15 cellular contexts compared by ENCODE assay signal in genomic region chr10:88038268-88038667, GRCh38.
DNase-seq lines count a peak whose midpoint lies in the region; ATAC-seq, FAIRE-seq and TF ChIP-seq lines count a peak whose summit lies in the region.
"Had no signal": no experiment of that assay in that cellular context is flagged by ENCODE, and none has a peak within 500 bp of the region (broad histone marks: within the 10 kb centered on the region; RNA-seq: fewer than 3 reads in every experiment).

No MANE protein-coding gene starts in this region.

- no peaks in the 10 kb centered on the region for H4K20me1 ChIP-seq in K562 (replicated peaks; ENCODE audit: control insufficient read depth, insufficient read depth, low read length)

- H3K4me3 ChIP-seq in K562 (no peak overlapping the region), skeletal muscle cell (ENCODE audit: low read depth, low read length) (no peak overlapping the region)
- H3K4me3 ChIP-seq: dorsolateral prefrontal cortex had no signal

- H3K9me3 Mint-ChIP-seq in type B pancreatic cell: peaks cover 5% of the 10 kb centered on the region

- H3K27me3 Mint-ChIP-seq in type B pancreatic cell: no peaks in the 10 kb centered on the region
- H3K27me3 Mint-ChIP-seq: T-helper 17 cell had no signal

- H3K4me1 ChIP-seq in K562 (replicated peaks in 1 of 2; ENCODE audit: control insufficient read depth in 2 of 2, insufficient read depth in 2 of 2, low read length in 2 of 2): peaks cover 8 to 16% of the 10 kb centered on the region in 2 experiments

- no peak overlapping the region for H3K4me3 Mint-ChIP-seq in type B pancreatic cell
- H3K4me3 Mint-ChIP-seq: T-helper 17 cell had no signal

- H3K36me3 ChIP-seq in K562 (ENCODE audit: control insufficient read depth, insufficient read depth, low read length): no peaks in the 10 kb centered on the region; the same call in 2 of the 3 replicates

- H3K27ac Mint-ChIP-seq in type B pancreatic cell: no peak overlapping the region
- H3K27ac Mint-ChIP-seq: T-helper 17 cell had no signal

- POLR2A ChIA-PET in K562 (lab: Yijun Ruan, JAX): no interaction called here

- no peak overlapping the region for H3K27ac ChIP-seq in K562 (ENCODE audit: extremely low read depth, low read depth, low read length)
- H3K27ac ChIP-seq: 22Rv1, dorsolateral prefrontal cortex had no signal

- no peak overlapping the region for H3K9ac ChIP-seq in K562 (ENCODE audit: insufficient read depth in 1 of 2, low read depth in 2 of 2, low read length in 2 of 2)

- TF ChIP-seq POLR2A in K562 (conservative IDR thresholded peaks at IDR 0.05): no peak

- no TSS peak for BruUV-seq in K562 (replicated peaks; lab: Mats Ljungman, UMichigan)

- no peaks in the 10 kb centered on the region for H3K9me1 ChIP-seq in K562 (ENCODE audit: control insufficient read depth, insufficient read depth, low read length)

- WGBS in K562 (ENCODE audit: insufficient coverage, low coverage, missing lambda C conversion rate): 17% methylated on average over 4 of the region's 4 CpGs

- no peaks in the 10 kb centered on the region for H3K9me3 ChIP-seq in K562 (replicated peaks; ENCODE audit: control insufficient read depth, insufficient read depth, low read depth, low read length)

- no peak for ATAC-seq in K562
- ATAC-seq in omental fat pad (ENCODE audit: low FRiP score): no peak
- ATAC-seq: T-helper 17 cell had no signal

- CTCF ChIA-PET in K562 (lab: Yijun Ruan, JAX; ENCODE audit: low intra/inter-chr PET ratio): no interaction called here

- TF ChIP-seq EP300 in K562 (IDR thresholded peaks at IDR 0.05; ENCODE audit: low read length): no peak

- no peak overlapping the region for H2AFZ ChIP-seq in K562 (ENCODE audit: low read depth, low read length)

- H3K4me1 Mint-ChIP-seq in type B pancreatic cell (ENCODE audit: unreplicated experiment): peaks cover 22% of the 10 kb centered on the region

- intact Hi-C loops in K562 (cut with micrococcal nuclease): no loop called here

- no peak overlapping the region for H3K4me2 ChIP-seq in K562 (ENCODE audit: insufficient read depth, low read length)

- no peaks in the 10 kb centered on the region for H3K27me3 ChIP-seq in K562 (ENCODE audit: control insufficient read depth in 2 of 2, insufficient read depth in 2 of 2, low read length in 2 of 2)

- TF ChIP-seq RAD21 in K562 (CRISPR knock-in tag; conservative IDR thresholded peaks at IDR 0.05 in 1 of 2, IDR thresholded peaks at IDR 0.05 in 1 of 2): no peak

- no peak for FAIRE-seq in K562 (lab: Jason Lieb, UNC)
- FAIRE-seq: frontal cortex had no signal

- no peak for TF ChIP-seq CTCF in K562 (IDR thresholded peaks at IDR 0.05 in 2 of 3, conservative IDR thresholded peaks at IDR 0.05 in 1 of 3; ENCODE audit: insufficient read depth in 2 of 3, low read depth in 1 of 3, low read length in 3 of 3)
- no peak for TF ChIP-seq CTCF in omental fat pad (IDR thresholded peaks at IDR 0.05)
- TF ChIP-seq CTCF in type B pancreatic cell (conservative IDR thresholded peaks at IDR 0.05): no peak

- H3K36me3 Mint-ChIP-seq in type B pancreatic cell: no peaks in the 10 kb centered on the region

- in situ Hi-C loops in K562 (cut with MboI): no loop called here

- DNase-seq in DMS 273 (lab: John Stamatoyannopoulos, UW; ENCODE audit: unreplicated experiment) (peak; percentile 49), DMS 273 treated with DMSO at 0.1 percent for 48 hours (lab: John Stamatoyannopoulos, UW) (no peak), NCI-H1694 (lab: John Stamatoyannopoulos, UW) (peak; percentile 38), K562 (ENCODE audit: extremely low read depth in 1 of 4, low spot score in 3 of 4) (no peak), skeletal muscle cell (ENCODE audit: low read depth) (peak; percentile 79), NCI-H82 (lab: John Stamatoyannopoulos, UW) (no peak), omental fat pad (ENCODE audit: low spot score) (no peak), type B pancreatic cell (ENCODE audit: extremely low spot score, unreplicated experiment) (no peak)
- DNase-seq: activated T-cell treated with anti-CD3 and anti-CD28 coated beads, Interleukin-2, amount 50 U/mL, for 1 hour; dorsolateral prefrontal cortex; mammary epithelial cell; NCI-H2227 treated with DMSO at 0.1 percent for 48 hours; T-helper 17 cell had no signal

- H3K79me2 ChIP-seq in K562 (ENCODE audit: control insufficient read depth, insufficient read depth, low read length): no peaks in the 10 kb centered on the region

TF ChIP-seq in K562, 482 proteins besides CTCF, POLR2A, EP300 and RAD21 (continues in another document):
- TF ChIP-seq USF2 (CRISPR knock-in tag; IDR thresholded peaks at IDR 0.05) (no peak), ZBTB40 (IDR thresholded peaks at IDR 0.05) (peak; percentile 91), ZBTB40 (CRISPR knock-in tag; IDR thresholded peaks at IDR 0.05) (peak; percentile 85), EGR1 (conservative IDR thresholded peaks at IDR 0.05) (no peak), CEBPB (tag; IDR thresholded peaks at IDR 0.05) (peak; percentile 31; the same call in 1 of the 2 replicates), SMAD4 (CRISPR knock-in tag; conservative IDR thresholded peaks at IDR 0.05) (peak; percentile 94), GTF2A2 (tag; IDR thresholded peaks at IDR 0.05) (no peak), RBM17 (IDR thresholded peaks at IDR 0.05; ENCODE audit: borderline replicate concordance, low read depth, low read length) (no peak), MCM7 (IDR thresholded peaks at IDR 0.05) (no peak), KDM4B (IDR thresholded peaks at IDR 0.05; ENCODE audit: borderline replicate concordance in 2 of 2, low read depth in 1 of 2) (no peak)
- TF ChIP-seq, protein P1, sequence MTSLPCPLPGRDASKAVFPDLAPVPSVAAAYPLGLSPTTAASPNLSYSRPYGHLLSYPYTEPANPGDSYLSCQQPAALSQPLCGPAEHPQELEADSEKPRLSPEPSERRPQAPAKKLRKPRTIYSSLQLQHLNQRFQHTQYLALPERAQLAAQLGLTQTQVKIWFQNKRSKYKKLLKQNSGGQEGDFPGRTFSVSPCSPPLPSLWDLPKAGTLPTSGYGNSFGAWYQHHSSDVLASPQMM (CRISPR knock-in tag; IDR thresholded peaks at IDR 0.05): no peak

Comparison
In these comparisons a context has a peak if more than half of its experiments do, and no peak if none do; other contexts are left out.
1. DNase-seq: peak in DMS 273 (single experiment), NCI-H1694 (single experiment) and skeletal muscle cell (single experiment); none in DMS 273 treated with DMSO at 0.1 percent for 48 hours (single experiment), K562 (0 of 4), NCI-H82 (single experiment), omental fat pad (single experiment) and type B pancreatic cell (single experiment).